Comparison of ENCODE assay signal across 5 cellular contexts in genomic region chr2:106492399-106492798, GRCh38. TPM values are rescaled to one million over a fixed set of nuclear protein-coding genes. Genes with fewer than 3 reads are reported as not detected.
"Had no signal": no experiment of that assay in that cellular context is flagged by ENCODE, and none has a peak within 500 bp of the region (broad histone marks: within the 10 kb centered on the region; RNA-seq: fewer than 3 reads in every experiment).

No MANE protein-coding gene starts in this region.

RNA-seq across cellular contexts. Expression of gene CD8B2, which starts 5.2 kb away (rescaled TPM):
- total RNA-seq: GM23248, H1, H9, HT-29, IMR-90 had no signal
- polyA plus RNA-seq: GM23248, IMR-90 had no signal

RNA-seq across cellular contexts. Expression of gene RGPD3, which starts 24.2 kb away (rescaled TPM):
- total RNA-seq: HT-29 had no signal
